ENCODE assay signal across 9 cellular contexts in genomic region chr15:40436892-40437753, GRCh38. TPM values are rescaled to one million over a fixed set of nuclear protein-coding genes. Genes with fewer than 3 reads are reported as not detected.
A peak's percentile ranks its signal among the peaks of the same experiment; 100 is the strongest.
DNase-seq lines count a peak whose midpoint lies in the region; ATAC-seq and TF ChIP-seq lines count a peak whose summit lies in the region.
"Had no signal": no experiment of that assay in that cellular context is flagged by ENCODE, and none has a peak within 500 bp of the region (broad histone marks: within the 10 kb centered on the region; RNA-seq: fewer than 3 reads in every experiment).

No MANE protein-coding gene starts in this region.

- peak; percentile 44 for DNase-seq in SK-N-SH
- no peak for DNase-seq in endothelial cell (ENCODE audit: low spot score)
- DNase-seq in NCI-H1105 treated with DMSO at 0.1 percent for 48 hours (lab: John Stamatoyannopoulos, UW): no peak
- DNase-seq in kidney tubule cell (ENCODE audit: low spot score): no peak
- DNase-seq: AML-193, NCI-H2029 had no signal

- peak overlapping the region; percentile 76 for H3K4me3 Mint-ChIP-seq in endothelial cell (ENCODE audit: unreplicated experiment)
- peak overlapping the region; percentile 64 for H3K4me3 Mint-ChIP-seq in stimulated activated memory B cell treated with anti-CD40 and anti-IgM and Interleukin-4, amounts not matched to agents 10 μg/mL and 1 μg/mL and 100 μg/mL, for 72 hours

- no peak overlapping the region for H2AFZ ChIP-seq in SK-N-SH (ENCODE audit: low read depth)

- H3K27me3 Mint-ChIP-seq in endothelial cell (ENCODE audit: unreplicated experiment): peaks cover 38% of the 10 kb centered on the region
- H3K27me3 Mint-ChIP-seq in stimulated activated memory B cell treated with anti-CD40 and anti-IgM and Interleukin-4, amounts not matched to agents 10 μg/mL and 1 μg/mL and 100 μg/mL, for 72 hours: peaks cover 47% of the 10 kb centered on the region

- no peak for TF ChIP-seq RAD21 in SK-N-SH (IDR thresholded peaks at IDR 0.05; ENCODE audit: low read length)

- no peaks in the 10 kb centered on the region for H3K9me2 ChIP-seq in SK-N-SH

- ATAC-seq in SK-N-SH treated with all-trans-retinoic acid at 6 μM for 48 hours: no peak
- no peak for ATAC-seq in stimulated activated memory B cell treated with anti-CD40 and anti-IgM and Interleukin-4, amounts not matched to agents 10 μg/mL and 1 μg/mL and 100 μg/mL, for 72 hours

- no peak overlapping the region for H3K9ac ChIP-seq in SK-N-SH

- TF ChIP-seq CTCF in SK-N-SH (IDR thresholded peaks at IDR 0.05): no peak
- no peak for TF ChIP-seq CTCF in endothelial cell (IDR thresholded peaks at IDR 0.05; ENCODE audit: unreplicated experiment)

- H3K27ac Mint-ChIP-seq in endothelial cell (ENCODE audit: unreplicated experiment): no peak overlapping the region
- peak overlapping the region; percentile 1 for H3K27ac Mint-ChIP-seq in stimulated activated memory B cell treated with anti-CD40 and anti-IgM and Interleukin-4, amounts not matched to agents 10 μg/mL and 1 μg/mL and 100 μg/mL, for 72 hours
- H3K27ac Mint-ChIP-seq: activated naive CD4-positive, alpha-beta T cell treated with anti-CD3 and anti-CD28 coated beads, Interleukin-2, amount 10 ng/mL, durations not matched to agents 7 days and 5 days had no signal

- peaks cover under 1% of the 10 kb centered on the region for H4K20me1 ChIP-seq in SK-N-SH (ENCODE audit: insufficient read depth)

- no peaks in the 10 kb centered on the region for H3K36me3 Mint-ChIP-seq in endothelial cell (ENCODE audit: low read depth, unreplicated experiment)
- no peaks in the 10 kb centered on the region for H3K36me3 Mint-ChIP-seq in stimulated activated memory B cell treated with anti-CD40 and anti-IgM and Interleukin-4, amounts not matched to agents 10 μg/mL and 1 μg/mL and 100 μg/mL, for 72 hours
- H3K36me3 Mint-ChIP-seq: activated naive CD4-positive, alpha-beta T cell treated with anti-CD3 and anti-CD28 coated beads, Interleukin-2, amount 10 ng/mL, durations not matched to agents 7 days and 5 days had no signal

- WGBS in SK-N-SH (ENCODE audit: low lambda C conversion rate): 46% methylated on average over 13 of the region's 17 CpGs

- peaks cover 2% of the 10 kb centered on the region; the same call in 1 of the 2 replicates for H3K79me2 ChIP-seq in SK-N-SH (ENCODE audit: insufficient read depth)

- H3K36me3 ChIP-seq in SK-N-SH (replicated peaks in 1 of 2; ENCODE audit: control insufficient read depth in 1 of 2, insufficient read depth in 2 of 2, low read length in 1 of 2): no peaks in the 10 kb centered on the region

- peak overlapping the region; percentile 84 for H3K4me2 ChIP-seq in SK-N-SH

- POLR2A ChIA-PET in SK-N-SH (lab: Yijun Ruan, JAX): no interaction called here

- CTCF ChIA-PET in SK-N-SH (lab: Yijun Ruan, JAX): interaction anchor here (1.0 to 1.7 kb wide), 3 partner anchors 13 to 84 kb away, joined by 3 to 10 read pairs (median 5); no protein-coding TSS in a partner anchor

- no peaks in the 10 kb centered on the region for H3F3A ChIP-seq in SK-N-SH (replicated peaks; ENCODE audit: insufficient read depth)

- H3K9me3 ChIP-seq in SK-N-SH: no peaks in the 10 kb centered on the region

- peaks cover 6 to 28% of the 10 kb centered on the region in 2 experiments; a peak in 2 of 4 replicates for H3K4me1 ChIP-seq in SK-N-SH (ENCODE audit: control insufficient read depth in 1 of 2, insufficient read depth in 2 of 2, low read depth in 1 of 2, low read length in 1 of 2)

- no peaks in the 10 kb centered on the region for H3K9me3 Mint-ChIP-seq in endothelial cell (ENCODE audit: unreplicated experiment)
- no peaks in the 10 kb centered on the region for H3K9me3 Mint-ChIP-seq in stimulated activated memory B cell treated with anti-CD40 and anti-IgM and Interleukin-4, amounts not matched to agents 10 μg/mL and 1 μg/mL and 100 μg/mL, for 72 hours
- H3K9me3 Mint-ChIP-seq: activated naive CD4-positive, alpha-beta T cell treated with anti-CD3 and anti-CD28 coated beads, Interleukin-2, amount 10 ng/mL, durations not matched to agents 7 days and 5 days had no signal

- H3K4me3 ChIP-seq in SK-N-SH (ENCODE audit: low read depth in 2 of 2, low read length in 1 of 2): peak overlapping the region; percentile 48 to 54; a peak in 2 of 4 replicates

- peaks cover 22% of the 10 kb centered on the region for H3K4me1 Mint-ChIP-seq in endothelial cell (ENCODE audit: unreplicated experiment)
- H3K4me1 Mint-ChIP-seq in stimulated activated memory B cell treated with anti-CD40 and anti-IgM and Interleukin-4, amounts not matched to agents 10 μg/mL and 1 μg/mL and 100 μg/mL, for 72 hours: peaks cover 48% of the 10 kb centered on the region

- no peaks in the 10 kb centered on the region; the same call in none of the 2 replicates for H3K27me3 ChIP-seq in SK-N-SH (ENCODE audit: insufficient read depth)

- TF ChIP-seq EP300 in SK-N-SH (IDR thresholded peaks at IDR 0.05; ENCODE audit: borderline replicate concordance in 1 of 2, low read depth in 1 of 2, low read length in 1 of 2): no peak

- no peak overlapping the region for H3K27ac ChIP-seq in SK-N-SH (ENCODE audit: low read depth in 2 of 2, low read length in 1 of 2)

TF ChIP-seq in SK-N-SH, 30 proteins besides CTCF, POLR2A, EP300 and RAD21:
- TF ChIP-seq ZBTB33 (IDR thresholded peaks at IDR 0.05; ENCODE audit: borderline replicate concordance, low read depth) (no peak), RXRA (IDR thresholded peaks at IDR 0.05; ENCODE audit: borderline replicate concordance, low read depth) (no peak), SIN3A (IDR thresholded peaks at IDR 0.05; ENCODE audit: borderline replicate concordance, low read depth, low read length) (no peak), MXI1 (IDR thresholded peaks at IDR 0.05; ENCODE audit: low read depth, low read length) (no peak), NFIC (IDR thresholded peaks at IDR 0.05; ENCODE audit: borderline replicate concordance) (no peak), TCF12 (IDR thresholded peaks at IDR 0.05) (no peak), RFX5 (IDR thresholded peaks at IDR 0.05; ENCODE audit: low read length) (no peak)

TF ChIP-seq in SK-N-SH treated with all-trans-retinoic acid at 6 μM for 48 hours, 23 proteins besides CTCF, POLR2A, EP300 and RAD21 (continues in another document):
- TF ChIP-seq ZNF8 (CRISPR knock-in tag; IDR thresholded peaks at IDR 0.05) (no peak), TSHZ2 (CRISPR knock-in tag; IDR thresholded peaks at IDR 0.05) (no peak), ZFP30 (CRISPR knock-in tag; IDR thresholded peaks at IDR 0.05) (no peak), ZNF565 (CRISPR knock-in tag; conservative IDR thresholded peaks at IDR 0.05; ENCODE audit: low read depth) (no peak), CREB5 (CRISPR knock-in tag; IDR thresholded peaks at IDR 0.05; ENCODE audit: low read depth) (no peak), ESRRG (CRISPR knock-in tag; IDR thresholded peaks at IDR 0.05) (no peak), RARB (CRISPR knock-in tag; IDR thresholded peaks at IDR 0.05) (no peak), ISL1 (CRISPR knock-in tag; IDR thresholded peaks at IDR 0.05) (no peak), ARNTL (CRISPR knock-in tag; IDR thresholded peaks at IDR 0.05; ENCODE audit: borderline replicate concordance, low read depth) (no peak)

RNA-seq across cellular contexts. Expression of gene BAHD1, which starts 3.6 kb away (rescaled TPM):
- polyA plus RNA-seq in SK-N-SH (2012; rRNA removed): 4.7 and 5.5 TPM in 2 replicates
- 3.5 and 5.2 TPM in 2 replicates for polyA plus RNA-seq in SK-N-SH (2012; cell fraction: cytosol; rRNA removed)
- polyA plus RNA-seq in SK-N-SH (2012; cell fraction: nucleus; rRNA removed): 20.7 and 22.9 TPM in 2 replicates
- 20.4 TPM for total RNA-seq in endothelial cell (ENCODE audit: unreplicated experiment)

RNA-seq across cellular contexts. Expression of gene IVD, which starts 31.5 kb away (rescaled TPM):
- polyA plus RNA-seq in SK-N-SH (2012; rRNA removed): 54.2 and 73.8 TPM in 2 replicates
- 36.1 and 49.7 TPM in 2 replicates for polyA plus RNA-seq in SK-N-SH (2012; cell fraction: cytosol; rRNA removed)
- 81.3 and 112 TPM in 2 replicates for polyA plus RNA-seq in SK-N-SH (2012; cell fraction: nucleus; rRNA removed)
- total RNA-seq in endothelial cell (ENCODE audit: unreplicated experiment): 56.2 TPM

RNA-seq across cellular contexts. Expression of gene CHST14, which starts 33.7 kb away (rescaled TPM):
- polyA plus RNA-seq in SK-N-SH (2012; rRNA removed): 34.2 and 43.2 TPM in 2 replicates
- polyA plus RNA-seq in SK-N-SH (2012; cell fraction: cytosol; rRNA removed): 24.9 and 34.3 TPM in 2 replicates
- 20.4 and 24.0 TPM in 2 replicates for polyA plus RNA-seq in SK-N-SH (2012; cell fraction: nucleus; rRNA removed)
- 36.5 TPM for total RNA-seq in endothelial cell (ENCODE audit: unreplicated experiment)

RNA-seq across cellular contexts. Expression of gene KNSTRN, which starts 54.6 kb away (rescaled TPM):
- polyA plus RNA-seq in SK-N-SH (2012; rRNA removed): 25.5 and 29.5 TPM in 2 replicates
- 33.2 and 34.0 TPM in 2 replicates for polyA plus RNA-seq in SK-N-SH (2012; cell fraction: cytosol; rRNA removed)
- polyA plus RNA-seq in SK-N-SH (2012; cell fraction: nucleus; rRNA removed): 15.8 and 23.6 TPM in 2 replicates
- 26.0 TPM for total RNA-seq in endothelial cell (ENCODE audit: unreplicated experiment)
